ENCODE assay signal across 9 cellular contexts in genomic region chr13:52695856-52696255, GRCh38. TPM values are rescaled to one million over a fixed set of nuclear protein-coding genes. Genes with fewer than 3 reads are reported as not detected.
DNase-seq lines count a peak whose midpoint lies in the region; ATAC-seq lines count a peak whose summit lies in the region.
"Had no signal": no experiment of that assay in that cellular context is flagged by ENCODE, and none has a peak within 500 bp of the region (broad histone marks: within the 10 kb centered on the region; RNA-seq: fewer than 3 reads in every experiment).

No MANE protein-coding gene starts in this region.

- H3K9ac ChIP-seq in Karpas-422 (ENCODE audit: low read length): no peak overlapping the region

- no peaks in the 10 kb centered on the region for H3K4me1 ChIP-seq in Karpas-422 (ENCODE audit: low read length)

- no peaks in the 10 kb centered on the region for H3K27me3 ChIP-seq in Karpas-422 (ENCODE audit: low read length)

- peaks cover 8% of the 10 kb centered on the region for H3K4me1 Mint-ChIP-seq in T-helper 2 cell treated with Interferon-gamma antibody and Interleukin-4, amounts not matched to agents 5 μg/mL and 100 μg/mL, for 36 hours (ENCODE audit: low read depth)
- H3K4me1 Mint-ChIP-seq: memory B cell had no signal

- no peak overlapping the region for H3K27ac Mint-ChIP-seq in T-helper 2 cell treated with Interferon-gamma antibody and Interleukin-4, amounts not matched to agents 5 μg/mL and 100 μg/mL, for 36 hours
- H3K27ac Mint-ChIP-seq: memory B cell had no signal

- H3K9me2 ChIP-seq in Karpas-422 (replicated peaks; ENCODE audit: insufficient read depth, low read length): no peaks in the 10 kb centered on the region

- no peaks in the 10 kb centered on the region for H3K9me3 ChIP-seq in Karpas-422 (ENCODE audit: low read length)

- H3K9me3 Mint-ChIP-seq in T-helper 2 cell treated with Interferon-gamma antibody and Interleukin-4, amounts not matched to agents 5 μg/mL and 100 μg/mL, for 36 hours: no peaks in the 10 kb centered on the region
- H3K9me3 Mint-ChIP-seq: memory B cell had no signal

- no peak overlapping the region for H3K4me3 Mint-ChIP-seq in T-helper 2 cell treated with Interferon-gamma antibody and Interleukin-4, amounts not matched to agents 5 μg/mL and 100 μg/mL, for 36 hours
- H3K4me3 Mint-ChIP-seq: memory B cell had no signal

- H3K4me2 ChIP-seq in Karpas-422 (ENCODE audit: low read depth, low read length, poor library complexity, severe bottlenecking): no peak overlapping the region

- no peaks in the 10 kb centered on the region for H3K79me2 ChIP-seq in Karpas-422 (ENCODE audit: low read length)

- peaks cover 13% of the 10 kb centered on the region for H3K36me3 Mint-ChIP-seq in T-helper 2 cell treated with Interferon-gamma antibody and Interleukin-4, amounts not matched to agents 5 μg/mL and 100 μg/mL, for 36 hours (ENCODE audit: low read depth)

- H2AFZ ChIP-seq in Karpas-422 (ENCODE audit: low read length): no peak overlapping the region

- no peak for DNase-seq in activated CD4-positive, CD25-positive, alpha-beta regulatory T cell (lab: John Stamatoyannopoulos, UW)
- DNase-seq in T-helper 2 cell treated with Interferon-gamma antibody and Interleukin-4, amounts not matched to agents 5 μg/mL and 100 μg/mL, for 36 hours (ENCODE audit: low spot score): peak; percentile 52
- peak; percentile 38 for DNase-seq in renal cortical epithelial cell (ENCODE audit: low read depth)
- DNase-seq in Karpas-422: no peak

- no peak overlapping the region for H3K4me3 ChIP-seq in Karpas-422 (ENCODE audit: low read length)

- no peak overlapping the region for H3K27ac ChIP-seq in Karpas-422 (ENCODE audit: low read length)

- peak; percentile 77 to 84 for ATAC-seq in activated CD4-positive, CD25-positive, alpha-beta regulatory T cell treated with anti-CD3 and anti-CD28 coated beads, Interleukin-2, amount 50 U/mL, for 24 hours
- ATAC-seq in HG02759 (IDR thresholded peaks at IDR 0.05; ENCODE audit: unreplicated experiment) (peak; percentile 70), GM18517 (IDR thresholded peaks at IDR 0.05; ENCODE audit: unreplicated experiment) (no peak), GM21528 (IDR thresholded peaks at IDR 0.05; ENCODE audit: low FRiP score, unreplicated experiment) (no peak)

- no peaks in the 10 kb centered on the region for H4K20me1 ChIP-seq in Karpas-422 (ENCODE audit: insufficient read depth, low read depth, low read length)

- no peaks in the 10 kb centered on the region for H3K27me3 Mint-ChIP-seq in T-helper 2 cell treated with Interferon-gamma antibody and Interleukin-4, amounts not matched to agents 5 μg/mL and 100 μg/mL, for 36 hours (ENCODE audit: low read depth)
- H3K27me3 Mint-ChIP-seq: memory B cell had no signal

- H3K36me3 ChIP-seq in Karpas-422 (ENCODE audit: insufficient read depth, low read length): peaks cover 9% of the 10 kb centered on the region; the same call in 1 of the 2 replicates

RNA-seq across cellular contexts. Expression of gene SUGT1, which starts 43.2 kb away (rescaled TPM):
- total RNA-seq in renal cortical epithelial cell: 55.9 and 70.7 TPM in 2 replicates
- 44.0 and 45.7 TPM in 2 replicates for total RNA-seq in Karpas-422 (2014; rRNA removed; shearing (Covaris generic); ENCODE audit: low replicate concordance)

RNA-seq across cellular contexts. Expression of gene CNMD, which starts 43.8 kb away (rescaled TPM):
- total RNA-seq in renal cortical epithelial cell: not detected in 2 replicates
- not detected in 2 replicates for total RNA-seq in Karpas-422 (2014; rRNA removed; shearing (Covaris generic); ENCODE audit: low replicate concordance)

RNA-seq across cellular contexts. Expression of gene HNRNPA1L2, which starts 53.6 kb away (rescaled TPM):
- 1.6 and 4.5 TPM in 2 replicates for total RNA-seq in renal cortical epithelial cell
- total RNA-seq in Karpas-422 (2014; rRNA removed; shearing (Covaris generic); ENCODE audit: low replicate concordance): 2.2 and 7.3 TPM in 2 replicates

Comparison
In these comparisons a context has a peak if more than half of its experiments do, and no peak if none do; other contexts are left out.
1. ATAC-seq: peak in activated CD4-positive, CD25-positive, alpha-beta regulatory T cell treated with anti-CD3 and anti-CD28 coated beads, Interleukin-2, amount 50 U/mL, for 24 hours (2 of 2) and HG02759 (single experiment); none in GM18517 (single experiment) and GM21528 (single experiment).
2. DNase-seq: peak in T-helper 2 cell treated with Interferon-gamma antibody and Interleukin-4, amounts not matched to agents 5 μg/mL and 100 μg/mL, for 36 hours (single experiment) and renal cortical epithelial cell (single experiment); none in activated CD4-positive, CD25-positive, alpha-beta regulatory T cell (0 of 4) and Karpas-422 (single experiment).